ENCODE assay signal across 2 cellular contexts in genomic region chr2:142188562-142188961, GRCh38.
TF ChIP-seq lines count a peak whose summit lies in the region.

No MANE protein-coding gene starts in this region.

TF ChIP-seq in HCT116, 20 proteins besides CTCF, POLR2A, EP300 and RAD21:
- TF ChIP-seq SP1 (IDR thresholded peaks at IDR 0.05; ENCODE audit: low read depth) (no peak), CBX3 (IDR thresholded peaks at IDR 0.05; ENCODE audit: low read depth) (no peak), EZH2 (IDR thresholded peaks at IDR 0.05) (no peak), YY1 (IDR thresholded peaks at IDR 0.05; ENCODE audit: extremely low read depth, insufficient replicate concordance, low read depth, low read length) (no peak), JUND (IDR thresholded peaks at IDR 0.05) (no peak), ELF1 (IDR thresholded peaks at IDR 0.05; ENCODE audit: borderline replicate concordance, low read depth) (no peak)
- TF ChIP-seq, protein P1, sequence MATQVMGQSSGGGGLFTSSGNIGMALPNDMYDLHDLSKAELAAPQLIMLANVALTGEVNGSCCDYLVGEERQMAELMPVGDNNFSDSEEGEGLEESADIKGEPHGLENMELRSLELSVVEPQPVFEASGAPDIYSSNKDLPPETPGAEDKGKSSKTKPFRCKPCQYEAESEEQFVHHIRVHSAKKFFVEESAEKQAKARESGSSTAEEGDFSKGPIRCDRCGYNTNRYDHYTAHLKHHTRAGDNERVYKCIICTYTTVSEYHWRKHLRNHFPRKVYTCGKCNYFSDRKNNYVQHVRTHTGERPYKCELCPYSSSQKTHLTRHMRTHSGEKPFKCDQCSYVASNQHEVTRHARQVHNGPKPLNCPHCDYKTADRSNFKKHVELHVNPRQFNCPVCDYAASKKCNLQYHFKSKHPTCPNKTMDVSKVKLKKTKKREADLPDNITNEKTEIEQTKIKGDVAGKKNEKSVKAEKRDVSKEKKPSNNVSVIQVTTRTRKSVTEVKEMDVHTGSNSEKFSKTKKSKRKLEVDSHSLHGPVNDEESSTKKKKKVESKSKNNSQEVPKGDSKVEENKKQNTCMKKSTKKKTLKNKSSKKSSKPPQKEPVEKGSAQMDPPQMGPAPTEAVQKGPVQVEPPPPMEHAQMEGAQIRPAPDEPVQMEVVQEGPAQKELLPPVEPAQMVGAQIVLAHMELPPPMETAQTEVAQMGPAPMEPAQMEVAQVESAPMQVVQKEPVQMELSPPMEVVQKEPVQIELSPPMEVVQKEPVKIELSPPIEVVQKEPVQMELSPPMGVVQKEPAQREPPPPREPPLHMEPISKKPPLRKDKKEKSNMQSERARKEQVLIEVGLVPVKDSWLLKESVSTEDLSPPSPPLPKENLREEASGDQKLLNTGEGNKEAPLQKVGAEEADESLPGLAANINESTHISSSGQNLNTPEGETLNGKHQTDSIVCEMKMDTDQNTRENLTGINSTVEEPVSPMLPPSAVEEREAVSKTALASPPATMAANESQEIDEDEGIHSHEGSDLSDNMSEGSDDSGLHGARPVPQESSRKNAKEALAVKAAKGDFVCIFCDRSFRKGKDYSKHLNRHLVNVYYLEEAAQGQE (IDR thresholded peaks at IDR 0.05; ENCODE audit: low read depth), result no peak
- TF ChIP-seq, protein P2, sequence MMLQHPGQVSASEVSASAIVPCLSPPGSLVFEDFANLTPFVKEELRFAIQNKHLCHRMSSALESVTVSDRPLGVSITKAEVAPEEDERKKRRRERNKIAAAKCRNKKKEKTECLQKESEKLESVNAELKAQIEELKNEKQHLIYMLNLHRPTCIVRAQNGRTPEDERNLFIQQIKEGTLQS (IDR thresholded peaks at IDR 0.05), result no peak
TF ChIP-seq in HCT116: peak in this region for 0.

TF ChIP-seq in K562, 482 proteins besides CTCF, POLR2A, EP300 and RAD21:
- TF ChIP-seq ZNF644 (tag; IDR thresholded peaks at IDR 0.05; ENCODE audit: low read depth) (no peak), ZNF311 (CRISPR knock-in tag; IDR thresholded peaks at IDR 0.05) (peak; percentile 50; the same call in 1 of the 2 replicates)
TF ChIP-seq in K562: peak in this region for 1.
